Comparison of ENCODE assay signal across 1 cellular context in genomic region chr17:2964370-2964769, GRCh38.
TF ChIP-seq lines count a peak whose summit lies in the region.

No MANE protein-coding gene starts in this region.

TF ChIP-seq in GM23338, 12 proteins besides CTCF, POLR2A, EP300 and RAD21 (continued from another document):
- TF ChIP-seq ZNF462 (CRISPR knock-in tag; IDR thresholded peaks at IDR 0.05) (no peak), ETS1 (IDR thresholded peaks at IDR 0.05) (no peak), STAT1 (IDR thresholded peaks at IDR 0.05; ENCODE audit: unreplicated experiment) (no peak), JUNB (IDR thresholded peaks at IDR 0.05; ENCODE audit: unreplicated experiment) (no peak), REST (IDR thresholded peaks at IDR 0.05; ENCODE audit: unreplicated experiment) (no peak), ZNF114 (CRISPR knock-in tag; IDR thresholded peaks at IDR 0.05) (no peak)
TF ChIP-seq in GM23338: peak in this region for 0.
